In genomic region chr6:1007159-1007558, GRCh38 we compare ENCODE assay signal across 10 cellular contexts.
"Had no signal": no experiment of that assay in that cellular context is flagged by ENCODE, and none has a peak within 500 bp of the region (broad histone marks: within the 10 kb centered on the region; RNA-seq: fewer than 3 reads in every experiment).

No MANE protein-coding gene starts in this region.

- FAIRE-seq: H1, H54 had no signal

- H3K27ac Mint-ChIP-seq: GM23338, H9, HFFc6 had no signal

- H3K36me3 ChIP-seq: HAP-1 had no signal

- H3K9me3 Mint-ChIP-seq: HFFc6 had no signal

- H3K9me3 ChIP-seq: HAP-1 had no signal

- H3K4me3 ChIP-seq: GM23248, GM23338, HAP-1 had no signal

- H3K4me1 ChIP-seq: HAP-1 had no signal

- H3K4me1 Mint-ChIP-seq: GM23338 had no signal

- H3K27ac ChIP-seq: GM23248 had no signal

- H3K4me3 Mint-ChIP-seq: GM23338, H9, HFFc6 had no signal

- DNase-seq: GM23248, GOT3, H7, H9, HCEC 1CT, HFFc6 had no signal
